ENCODE assay signal across 13 cellular contexts in genomic region chr2:150476809-150477302, GRCh38. TPM values are rescaled to one million over a fixed set of nuclear protein-coding genes. Genes with fewer than 3 reads are reported as not detected.
DNase-seq lines count a peak whose midpoint lies in the region; ATAC-seq and TF ChIP-seq lines count a peak whose summit lies in the region.
"Had no signal": no experiment of that assay in that cellular context is flagged by ENCODE, and none has a peak within 500 bp of the region (broad histone marks: within the 10 kb centered on the region; RNA-seq: fewer than 3 reads in every experiment).

No MANE protein-coding gene starts in this region.

- POLR2A ChIA-PET in activated CD4-positive, alpha-beta T cell treated with anti-CD3 and anti-CD28 coated beads, Interleukin-2, amount 10 ng/mL, durations not matched to agents 7 days and 5 days (lab: Charles Lee): no interaction called here

- TF ChIP-seq EP300 in gastroesophageal sphincter (IDR thresholded peaks at IDR 0.05): no peak

- WGBS in gastroesophageal sphincter (ENCODE audit: low coverage in 1 of 2), 2 donors: 18 to 34% methylated on average over 4 to 6 of the region's 7 CpGs
- 26 to 58% (median 29%) methylated on average over 7 of the region's 7 CpGs for WGBS in psoas muscle, 3 donors

- DNase-seq in Calu3: no peak
- no peak for DNase-seq in psoas muscle
- DNase-seq in activated T-cell treated with anti-CD3 and anti-CD28 coated beads, Interleukin-2, amount 50 U/mL, for 4 hours: no peak
- DNase-seq in NCI-H748 (lab: John Stamatoyannopoulos, UW; ENCODE audit: unreplicated experiment): no peak
- DNase-seq in activated CD4-positive, alpha-beta T cell treated with anti-CD3 and anti-CD28 coated beads, Interleukin-2, amount 10 ng/mL, durations not matched to agents 7 days and 5 days: no peak
- DNase-seq: activated CD4-positive, alpha-beta T cell treated with anti-CD3 and anti-CD28 coated beads, Interleukin-2, amount 50 U/mL, for 48 hours; CD8-positive, alpha-beta T cell had no signal

- H3K27ac ChIP-seq in gastroesophageal sphincter (peak overlapping the region; percentile 73 to 98 (median 88)), psoas muscle (peak overlapping the region; percentile 55)
- H3K27ac ChIP-seq: HL-60 had no signal

- H3K27me3 Mint-ChIP-seq in Calu3 (ENCODE audit: unreplicated experiment): no peaks in the 10 kb centered on the region
- H3K27me3 Mint-ChIP-seq in activated T-cell treated with anti-CD3 and anti-CD28 coated beads, Interleukin-2, amount 50 U/mL, for 4 hours (ENCODE audit: low read depth): no peaks in the 10 kb centered on the region
- H3K27me3 Mint-ChIP-seq in activated CD4-positive, alpha-beta T cell treated with anti-CD3 and anti-CD28 coated beads, Interleukin-2, amount 10 ng/mL, durations not matched to agents 7 days and 5 days: no peaks in the 10 kb centered on the region
- H3K27me3 Mint-ChIP-seq: stimulated activated memory B cell treated with anti-CD40 and anti-IgM and Interleukin-4, amounts not matched to agents 10 μg/mL and 1 μg/mL and 100 μg/mL, for 72 hours had no signal

- H3K4me3 ChIP-seq in WI38 (ENCODE audit: low read depth, low read length) (peak overlapping the region; percentile 100), gastroesophageal sphincter (peak overlapping the region; percentile 5 to 17), psoas muscle (peak overlapping the region; percentile 12)

- BruUV-seq in Calu3 (replicated peaks; lab: Mats Ljungman, UMichigan): no TSS peak

- TF ChIP-seq POLR2A in gastroesophageal sphincter (IDR thresholded peaks at IDR 0.05): no peak

- no peaks in the 10 kb centered on the region for H3K9me3 Mint-ChIP-seq in Calu3 (ENCODE audit: low read depth, unreplicated experiment)
- H3K9me3 Mint-ChIP-seq in activated T-cell treated with anti-CD3 and anti-CD28 coated beads, Interleukin-2, amount 50 U/mL, for 4 hours: no peaks in the 10 kb centered on the region
- no peaks in the 10 kb centered on the region for H3K9me3 Mint-ChIP-seq in activated CD4-positive, alpha-beta T cell treated with anti-CD3 and anti-CD28 coated beads, Interleukin-2, amount 10 ng/mL, durations not matched to agents 7 days and 5 days
- H3K9me3 Mint-ChIP-seq: CD8-positive, alpha-beta T cell had no signal

- intact Hi-C loops in Calu3 (cut with micrococcal nuclease; ENCODE audit: unreplicated experiment): no loop called here
- intact Hi-C loops in psoas muscle (cut with DNase I): no loop called here

- H3K4me1 ChIP-seq in gastroesophageal sphincter (peaks cover 46 to 98% (median 50%) of the 10 kb centered on the region in 3 donors), psoas muscle (peaks cover 49% of the 10 kb centered on the region)

- H3K36me3 Mint-ChIP-seq in Calu3 (ENCODE audit: insufficient read depth, unreplicated experiment): peaks cover 100% of the 10 kb centered on the region
- no peaks in the 10 kb centered on the region for H3K36me3 Mint-ChIP-seq in activated T-cell treated with anti-CD3 and anti-CD28 coated beads, Interleukin-2, amount 50 U/mL, for 4 hours (ENCODE audit: insufficient read depth)
- H3K36me3 Mint-ChIP-seq in activated CD4-positive, alpha-beta T cell treated with anti-CD3 and anti-CD28 coated beads, Interleukin-2, amount 10 ng/mL, durations not matched to agents 7 days and 5 days (ENCODE audit: low read depth): no peaks in the 10 kb centered on the region
- H3K36me3 Mint-ChIP-seq: CD8-positive, alpha-beta T cell; stimulated activated memory B cell treated with anti-CD40 and anti-IgM and Interleukin-4, amounts not matched to agents 10 μg/mL and 1 μg/mL and 100 μg/mL, for 72 hours had no signal

- peak overlapping the region; percentile 94 for H3K27ac Mint-ChIP-seq in Calu3 (ENCODE audit: unreplicated experiment)
- H3K27ac Mint-ChIP-seq in activated CD4-positive, alpha-beta T cell treated with anti-CD3 and anti-CD28 coated beads, Interleukin-2, amount 10 ng/mL, durations not matched to agents 7 days and 5 days: no peak overlapping the region
- H3K27ac Mint-ChIP-seq: CD8-positive, alpha-beta T cell; stimulated activated memory B cell treated with anti-CD40 and anti-IgM and Interleukin-4, amounts not matched to agents 10 μg/mL and 1 μg/mL and 100 μg/mL, for 72 hours had no signal

- peak overlapping the region; percentile 94 for H3K4me3 Mint-ChIP-seq in Calu3 (ENCODE audit: low read depth, unreplicated experiment)
- no peak overlapping the region for H3K4me3 Mint-ChIP-seq in activated T-cell treated with anti-CD3 and anti-CD28 coated beads, Interleukin-2, amount 50 U/mL, for 4 hours
- H3K4me3 Mint-ChIP-seq in activated CD4-positive, alpha-beta T cell treated with anti-CD3 and anti-CD28 coated beads, Interleukin-2, amount 10 ng/mL, durations not matched to agents 7 days and 5 days: no peak overlapping the region
- H3K4me3 Mint-ChIP-seq: CD8-positive, alpha-beta T cell; stimulated activated memory B cell treated with anti-CD40 and anti-IgM and Interleukin-4, amounts not matched to agents 10 μg/mL and 1 μg/mL and 100 μg/mL, for 72 hours had no signal

- H3K4me1 Mint-ChIP-seq in Calu3 (ENCODE audit: low read depth, unreplicated experiment): peaks cover 87% of the 10 kb centered on the region
- no peaks in the 10 kb centered on the region for H3K4me1 Mint-ChIP-seq in activated T-cell treated with anti-CD3 and anti-CD28 coated beads, Interleukin-2, amount 50 U/mL, for 4 hours (ENCODE audit: low read depth)
- no peaks in the 10 kb centered on the region for H3K4me1 Mint-ChIP-seq in activated CD4-positive, alpha-beta T cell treated with anti-CD3 and anti-CD28 coated beads, Interleukin-2, amount 10 ng/mL, durations not matched to agents 7 days and 5 days
- H3K4me1 Mint-ChIP-seq: stimulated activated memory B cell treated with anti-CD40 and anti-IgM and Interleukin-4, amounts not matched to agents 10 μg/mL and 1 μg/mL and 100 μg/mL, for 72 hours had no signal

- no peaks in the 10 kb centered on the region for H3K9me3 ChIP-seq in gastroesophageal sphincter
- no peaks in the 10 kb centered on the region for H3K9me3 ChIP-seq in psoas muscle

- no peak for TF ChIP-seq CTCF in Calu3 (IDR thresholded peaks at IDR 0.05; ENCODE audit: unreplicated experiment)
- no peak for TF ChIP-seq CTCF in WI38 (IDR thresholded peaks at IDR 0.05; ENCODE audit: low read depth, low read length)
- TF ChIP-seq CTCF in gastroesophageal sphincter (IDR thresholded peaks at IDR 0.05): no peak
- no peak for TF ChIP-seq CTCF in psoas muscle (IDR thresholded peaks at IDR 0.05)

- H3K36me3 ChIP-seq in gastroesophageal sphincter: peaks cover 0 to 23% of the 10 kb centered on the region in 2 donors
- H3K36me3 ChIP-seq in psoas muscle (ENCODE audit: insufficient read depth in 1 of 2, low read depth in 1 of 2): no peaks in the 10 kb centered on the region

- H3K27me3 ChIP-seq in gastroesophageal sphincter (no peaks in the 10 kb centered on the region), psoas muscle (ENCODE audit: insufficient read depth in 3 of 3, low read length in 2 of 3) (no peaks in the 10 kb centered on the region)

- CTCF ChIA-PET in Calu3 (lab: Charles Lee): interaction anchor here (1.1 kb wide), 1 partner anchor 134 kb away, joined by 3 read pairs; no protein-coding TSS in a partner anchor
- CTCF ChIA-PET in activated CD4-positive, alpha-beta T cell treated with anti-CD3 and anti-CD28 coated beads, Interleukin-2, amount 10 ng/mL, durations not matched to agents 7 days and 5 days (lab: Charles Lee): no interaction called here

- ATAC-seq in gastroesophageal sphincter (no peak), psoas muscle (no peak), GM18861 (IDR thresholded peaks at IDR 0.05; ENCODE audit: unreplicated experiment) (no peak)
- no peak for ATAC-seq in activated T-cell treated with anti-CD3 and anti-CD28 coated beads, Interleukin-2, amount 50 U/mL, for 4 hours
- ATAC-seq: CD8-positive, alpha-beta T cell; sciatic nerve; stimulated activated memory B cell treated with anti-CD40 and anti-IgM and Interleukin-4, amounts not matched to agents 10 μg/mL and 1 μg/mL and 100 μg/mL, for 72 hours had no signal

RNA-seq across cellular contexts. Expression of gene RND3, which starts 10.6 kb away (rescaled TPM):
- total RNA-seq in Calu3 (2022): 118 and 143 TPM in 2 replicates
- 100 to 1,000 TPM in 2 of 4 donors, 10 to 100 TPM in 2; 31.0 to 154 (median 81.0) TPM for total RNA-seq in gastroesophageal sphincter
- 10 to 100 TPM in 3 of 4 donors, 1 to 10 TPM in 1; 8.8 to 25.7 (median 16.4) TPM for total RNA-seq in psoas muscle
- 10 to 100 TPM in 1 of 3 donors, 1 to 10 TPM in 2; 9.7 to 55.3 (median 9.7) TPM for polyA plus RNA-seq in psoas muscle
- total RNA-seq in activated T-cell treated with anti-CD3 and anti-CD28 coated beads, Interleukin-2, amount 50 U/mL, for 4 hours: under 1 TPM in 2 of 3 donors, not detected in 1; 0.16 to 0.58 TPM
- total RNA-seq in activated CD4-positive, alpha-beta T cell treated with anti-CD3 and anti-CD28 coated beads, Interleukin-2, amount 10 ng/mL, durations not matched to agents 7 days and 5 days: not detected
- total RNA-seq: CD8-positive, alpha-beta T cell had no signal

Comparison
In these comparisons a context has a peak if more than half of its experiments do, and no peak if none do; other contexts are left out.
1. H3K4me3 ChIP-seq: peak in every context shown above with its lines; median percentile 100 in WI38; 12 in psoas muscle; 11 in gastroesophageal sphincter.
2. RNA of gene RND3, which starts 10.6 kb away (total RNA-seq): 118 to 143 TPM in Calu3, 31.0 to 154 TPM in gastroesophageal sphincter and 8.8 to 25.7 TPM in psoas muscle; 0.16 to 0.58 TPM in activated T-cell treated with anti-CD3 and anti-CD28 coated beads, Interleukin-2, amount 50 U/mL, for 4 hours and not detected in activated CD4-positive, alpha-beta T cell treated with anti-CD3 and anti-CD28 coated beads, Interleukin-2, amount 10 ng/mL, durations not matched to agents 7 days and 5 days; every median in the first group is over 4 times any median in the second.